Comparison of ENCODE assay signal across 10 cellular contexts in the genomic region with DNA sequence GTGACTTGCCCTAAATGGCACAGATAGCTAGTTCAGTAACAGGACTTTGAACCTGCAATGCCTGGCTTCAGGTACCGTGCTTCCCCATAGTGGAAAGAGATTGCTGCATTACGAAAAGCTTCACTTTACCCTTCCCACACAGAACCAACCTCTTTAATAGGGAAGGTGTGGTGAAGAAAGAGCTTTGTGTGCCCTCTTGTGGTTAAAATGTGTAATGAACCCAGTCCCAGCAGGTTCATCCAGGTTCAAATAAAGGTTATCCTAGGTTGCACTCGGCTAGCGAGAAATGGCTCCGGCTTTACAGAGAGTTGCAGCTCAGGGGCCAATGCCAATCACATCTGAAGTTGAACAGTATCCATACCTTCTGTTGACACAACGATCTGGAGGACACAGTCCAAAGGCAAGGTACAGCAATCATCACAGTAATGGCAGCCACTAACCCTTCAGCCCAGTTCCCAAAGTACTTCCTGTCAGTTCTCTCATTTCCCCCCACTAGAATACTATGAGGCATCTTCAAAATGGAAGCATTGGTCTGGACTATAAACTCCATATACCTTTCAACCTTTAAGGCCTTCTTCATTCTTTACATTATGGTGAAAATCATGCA. TPM values are rescaled to one million over a fixed set of nuclear protein-coding genes. Genes with fewer than 3 reads are reported as not detected.
DNase-seq lines count a peak whose midpoint lies in the region; ATAC-seq and TF ChIP-seq lines count a peak whose summit lies in the region.
"Had no signal": no experiment of that assay in that cellular context is flagged by ENCODE, and none has a peak within 500 bp of the region (broad histone marks: within the 10 kb centered on the region; RNA-seq: fewer than 3 reads in every experiment).

No MANE protein-coding gene starts in this region.

- H3K36me3 Mint-ChIP-seq in CD14-positive monocyte: no peaks in the 10 kb centered on the region
- H3K36me3 Mint-ChIP-seq in endodermal cell (ENCODE audit: low read depth): no peaks in the 10 kb centered on the region

- H3K9ac ChIP-seq in endodermal cell (ENCODE audit: extremely low read depth, low read length, poor library complexity, severe bottlenecking): no peak overlapping the region

- no peaks in the 10 kb centered on the region for H3K36me3 ChIP-seq in HAP-1 (replicated peaks)
- H3K36me3 ChIP-seq in endodermal cell (ENCODE audit: control insufficient read depth, insufficient read depth, low read length): no peaks in the 10 kb centered on the region

- H3K4me1 ChIP-seq in HAP-1 (no peaks in the 10 kb centered on the region), endodermal cell (ENCODE audit: control insufficient read depth, insufficient read depth, low read length) (no peaks in the 10 kb centered on the region)

- H3K27me3 ChIP-seq in HAP-1 (ENCODE audit: low read depth) (no peaks in the 10 kb centered on the region), endodermal cell (ENCODE audit: control insufficient read depth, insufficient read depth, low read length, poor library complexity, severe bottlenecking) (no peaks in the 10 kb centered on the region)

- H3K27ac Mint-ChIP-seq in CD14-positive monocyte: no peak overlapping the region
- no peak overlapping the region for H3K27ac Mint-ChIP-seq in endodermal cell

- peaks cover 0 to 7% (median 0%) of the 10 kb centered on the region in 7 donors for H3K9me3 Mint-ChIP-seq in CD14-positive monocyte
- peaks cover 95% of the 10 kb centered on the region for H3K9me3 Mint-ChIP-seq in endodermal cell

- TF ChIP-seq CTCF in CD14-positive monocyte (IDR thresholded peaks at IDR 0.05) (peak; percentile 42), endodermal cell (conservative IDR thresholded peaks at IDR 0.05) (peak; percentile 59)

- ATAC-seq in GM21619 (IDR thresholded peaks at IDR 0.05; ENCODE audit: unreplicated experiment) (no peak), HG03442 (IDR thresholded peaks at IDR 0.05; ENCODE audit: unreplicated experiment) (no peak), HG02973 (IDR thresholded peaks at IDR 0.05; ENCODE audit: unreplicated experiment) (no peak)

- H3K4me1 Mint-ChIP-seq in CD14-positive monocyte (no peaks in the 10 kb centered on the region), endodermal cell (no peaks in the 10 kb centered on the region)
- H3K4me1 Mint-ChIP-seq: central memory CD8-positive, alpha-beta T cell had no signal

- 57 to 73% methylated on average over 1 to 5 of the region's 6 CpGs for WGBS in endodermal cell (ENCODE audit: insufficient coverage in 1 of 2, insufficient read length in 1 of 2), 2 experiments

- H3K4me3 ChIP-seq in HAP-1 (no peak overlapping the region), endodermal cell (ENCODE audit: low read length) (no peak overlapping the region)

- H3K27ac ChIP-seq in endodermal cell (ENCODE audit: low read depth, low read length): no peak overlapping the region

- DNase-seq in CD14-positive monocyte (ENCODE audit: low spot score) (no peak), HAP-1 (ENCODE audit: low spot score in 2 of 2) (peak; percentile 45 to 49), NOMO-1 (lab: John Stamatoyannopoulos, UW; ENCODE audit: unreplicated experiment in 2 of 2) (peak; percentile 1 to 20), endodermal cell (no peak), kidney glomerular epithelial cell (lab: John Stamatoyannopoulos, UW) (no peak)

- H3K9me3 ChIP-seq in HAP-1: no peaks in the 10 kb centered on the region
- peaks cover 77% of the 10 kb centered on the region for H3K9me3 ChIP-seq in endodermal cell (ENCODE audit: control insufficient read depth, low read length)

- H3K27me3 Mint-ChIP-seq in CD14-positive monocyte (ENCODE audit: low read depth in 3 of 3) (no peaks in the 10 kb centered on the region), endodermal cell (ENCODE audit: insufficient read depth) (no peaks in the 10 kb centered on the region)
- H3K27me3 Mint-ChIP-seq: central memory CD8-positive, alpha-beta T cell had no signal

- in situ Hi-C loops in HAP-1 (cut with MboI; ENCODE audit: low sequenced_read_pairs): no loop called here

- H3K4me3 Mint-ChIP-seq in CD14-positive monocyte (no peak overlapping the region), endodermal cell (no peak overlapping the region)
- H3K4me3 Mint-ChIP-seq: central memory CD8-positive, alpha-beta T cell had no signal

- intact Hi-C loops in CD14-positive monocyte (cut with micrococcal nuclease): no loop called here

RNA-seq across cellular contexts. Expression of gene DEFB115, which starts 3.0 kb away (rescaled TPM):
- polyA plus RNA-seq in CD14-positive monocyte: not detected
- total RNA-seq in endodermal cell: not detected
- polyA plus RNA-seq in endodermal cell (2013, experiment 1 of 2): not detected
- not detected for polyA plus RNA-seq in endodermal cell (2013, experiment 2 of 2)
- polyA plus RNA-seq: thymus had no signal

RNA-seq across cellular contexts. Expression of gene DEFB116, which starts 48.0 kb away (rescaled TPM):
- not detected for polyA plus RNA-seq in CD14-positive monocyte
- not detected for total RNA-seq in endodermal cell
- polyA plus RNA-seq in endodermal cell (2013, experiment 1 of 2): not detected
- polyA plus RNA-seq in endodermal cell (2013, experiment 2 of 2): not detected
- polyA plus RNA-seq: thymus had no signal

Comparison
In these comparisons a context has a peak if more than half of its experiments do, and no peak if none do; other contexts are left out.
1. DNase-seq: peak in HAP-1 (2 of 2) and NOMO-1 (2 of 2); none in CD14-positive monocyte (single experiment), endodermal cell (single experiment) and kidney glomerular epithelial cell (single experiment).